19 cellular contexts compared by ENCODE assay signal in genomic region chr6:137660296-137660731, GRCh38.
DNase-seq lines count a peak whose midpoint lies in the region; ATAC-seq, FAIRE-seq and TF ChIP-seq lines count a peak whose summit lies in the region.
"Had no signal": no experiment of that assay in that cellular context is flagged by ENCODE, and none has a peak within 500 bp of the region (broad histone marks: within the 10 kb centered on the region; RNA-seq: fewer than 3 reads in every experiment).

No MANE protein-coding gene starts in this region.

- H3K27ac ChIP-seq in body of pancreas (peak overlapping the region in 3 of 4 donors; percentile 62 to 78 (median 76)), Peyer's patch (peak overlapping the region in 2 of 4 donors; percentile 15 to 42)
- H3K27ac ChIP-seq: BLaER1 had no signal

- peaks cover 36% of the 10 kb centered on the region for H3K4me1 Mint-ChIP-seq in activated CD4-positive, alpha-beta T cell treated with anti-CD3 and anti-CD28 coated beads, Interleukin-2, amount 10 ng/mL, durations not matched to agents 24 days and 14 days
- H3K4me1 Mint-ChIP-seq in HFFc6 (ENCODE audit: low read depth), result no peaks in the 10 kb centered on the region
- H3K4me1 Mint-ChIP-seq: IgD-negative memory B cell had no signal

- peaks cover 0 to 9% (median 0%) of the 10 kb centered on the region in 3 donors for H3K9me3 ChIP-seq in body of pancreas
- peaks cover 8% of the 10 kb centered on the region for H3K9me3 ChIP-seq in mucosa of descending colon
- no peaks in the 10 kb centered on the region for H3K9me3 ChIP-seq in Peyer's patch
- H3K9me3 ChIP-seq: BLaER1, SK-N-SH had no signal

- H3K4me3 Mint-ChIP-seq in activated CD4-positive, alpha-beta T cell treated with anti-CD3 and anti-CD28 coated beads, Interleukin-2, amount 10 ng/mL, durations not matched to agents 24 days and 14 days, result no peak overlapping the region
- no peak overlapping the region for H3K4me3 Mint-ChIP-seq in HFFc6
- H3K4me3 Mint-ChIP-seq: CD8-positive, alpha-beta T cell; IgD-negative memory B cell had no signal

- no peaks in the 10 kb centered on the region for H3K9me3 Mint-ChIP-seq in activated CD4-positive, alpha-beta T cell treated with anti-CD3 and anti-CD28 coated beads, Interleukin-2, amount 10 ng/mL, durations not matched to agents 24 days and 14 days
- H3K9me3 Mint-ChIP-seq in HFFc6, result peaks cover under 1% of the 10 kb centered on the region

- ATAC-seq in body of pancreas (peak; percentile 83), mucosa of descending colon (peak; percentile 78)
- ATAC-seq: CD8-positive, alpha-beta T cell; Panc1 had no signal

- WGBS in body of pancreas, 2 donors, result 13 to 37% methylated on average over 1 of the region's 1 CpG

- TF ChIP-seq POLR2A in body of pancreas (IDR thresholded peaks at IDR 0.05) (no peak), Peyer's patch (IDR thresholded peaks at IDR 0.05) (no peak)

- intact Hi-C loops in activated CD4-positive, alpha-beta T cell treated with anti-CD3 and anti-CD28 coated beads, Interleukin-2, amount 10 ng/mL, durations not matched to agents 24 days and 14 days (cut with micrococcal nuclease), result no loop called here
- intact Hi-C loops in body of pancreas (cut with DNase I) (no loop called here), mucosa of descending colon (cut with DNase I, micrococcal nuclease) (no loop called here)

- H3K36me3 Mint-ChIP-seq in activated CD4-positive, alpha-beta T cell treated with anti-CD3 and anti-CD28 coated beads, Interleukin-2, amount 10 ng/mL, durations not matched to agents 24 days and 14 days (ENCODE audit: low read depth), result no peaks in the 10 kb centered on the region
- no peaks in the 10 kb centered on the region for H3K36me3 Mint-ChIP-seq in HFFc6 (ENCODE audit: low read depth)
- H3K36me3 Mint-ChIP-seq: CD8-positive, alpha-beta T cell had no signal

- H3K4me1 ChIP-seq in body of pancreas, result peaks cover 50% of the 10 kb centered on the region
- peaks cover 6% of the 10 kb centered on the region for H3K4me1 ChIP-seq in mucosa of descending colon (ENCODE audit: low read depth)
- no peaks in the 10 kb centered on the region for H3K4me1 ChIP-seq in Peyer's patch

- H3K27me3 Mint-ChIP-seq in activated CD4-positive, alpha-beta T cell treated with anti-CD3 and anti-CD28 coated beads, Interleukin-2, amount 10 ng/mL, durations not matched to agents 24 days and 14 days, result no peaks in the 10 kb centered on the region
- H3K27me3 Mint-ChIP-seq in HFFc6 (ENCODE audit: insufficient read depth), result peaks cover 2% of the 10 kb centered on the region; the same call in 1 of the 2 replicates
- H3K27me3 Mint-ChIP-seq: IgD-negative memory B cell had no signal

- TF ChIP-seq CTCF in body of pancreas (IDR thresholded peaks at IDR 0.05), result no peak
- TF ChIP-seq CTCF in mucosa of descending colon (IDR thresholded peaks at IDR 0.05), result no peak
- TF ChIP-seq CTCF in HFFc6 (IDR thresholded peaks at IDR 0.05), result no peak
- TF ChIP-seq CTCF in D721Med (IDR thresholded peaks at IDR 0.05; ENCODE audit: insufficient read depth, missing control alignments), result no peak
- TF ChIP-seq CTCF in Peyer's patch (IDR thresholded peaks at IDR 0.05), result no peak

- H3K36me3 ChIP-seq in body of pancreas (replicated peaks in 1 of 2; ENCODE audit: insufficient read depth in 1 of 2, low read depth in 2 of 2), result no peaks in the 10 kb centered on the region
- H3K36me3 ChIP-seq in mucosa of descending colon (ENCODE audit: low read depth), result no peaks in the 10 kb centered on the region
- no peaks in the 10 kb centered on the region for H3K36me3 ChIP-seq in Peyer's patch
- H3K36me3 ChIP-seq: BLaER1 had no signal

- no peak overlapping the region for H3K4me3 ChIP-seq in body of pancreas
- no peak overlapping the region for H3K4me3 ChIP-seq in mucosa of descending colon
- H3K4me3 ChIP-seq in Peyer's patch, result no peak overlapping the region
- H3K4me3 ChIP-seq: BLaER1 had no signal

- no peaks in the 10 kb centered on the region for H3K27me3 ChIP-seq in body of pancreas
- no peaks in the 10 kb centered on the region for H3K27me3 ChIP-seq in Peyer's patch
- H3K27me3 ChIP-seq: BLaER1 had no signal

- DNase-seq in activated CD4-positive, alpha-beta T cell treated with anti-CD3 and anti-CD28 coated beads, Interleukin-2, amount 10 ng/mL, durations not matched to agents 24 days and 14 days, result peak; percentile 17
- DNase-seq in activated CD4-positive, alpha-beta T cell treated with anti-CD3 and anti-CD28 coated beads for 48 hours, result no peak
- no peak for DNase-seq in body of pancreas
- no peak for DNase-seq in mucosa of descending colon
- no peak for DNase-seq in HFFc6
- DNase-seq in NCI-H345 (lab: John Stamatoyannopoulos, UW), result no peak
- no peak for DNase-seq in D721Med (ENCODE audit: insufficient read length, low spot score)
- DNase-seq in Peyer's patch, result no peak
- DNase-seq: CD8-positive, alpha-beta T cell; GF-D8; NCI-H1105 treated with DMSO at 0.1 percent for 48 hours; NCI-H187; Right ventricle myocardium superior; SK-N-SH had no signal

- no peak overlapping the region for H3K27ac Mint-ChIP-seq in activated CD4-positive, alpha-beta T cell treated with anti-CD3 and anti-CD28 coated beads, Interleukin-2, amount 10 ng/mL, durations not matched to agents 24 days and 14 days
- no peak overlapping the region for H3K27ac Mint-ChIP-seq in HFFc6
- H3K27ac Mint-ChIP-seq: CD8-positive, alpha-beta T cell; IgD-negative memory B cell had no signal

- FAIRE-seq in D721Med (lab: Jason Lieb, UNC), result no peak
- FAIRE-seq: GM12892, H1 had no signal
